In the genomic region with DNA sequence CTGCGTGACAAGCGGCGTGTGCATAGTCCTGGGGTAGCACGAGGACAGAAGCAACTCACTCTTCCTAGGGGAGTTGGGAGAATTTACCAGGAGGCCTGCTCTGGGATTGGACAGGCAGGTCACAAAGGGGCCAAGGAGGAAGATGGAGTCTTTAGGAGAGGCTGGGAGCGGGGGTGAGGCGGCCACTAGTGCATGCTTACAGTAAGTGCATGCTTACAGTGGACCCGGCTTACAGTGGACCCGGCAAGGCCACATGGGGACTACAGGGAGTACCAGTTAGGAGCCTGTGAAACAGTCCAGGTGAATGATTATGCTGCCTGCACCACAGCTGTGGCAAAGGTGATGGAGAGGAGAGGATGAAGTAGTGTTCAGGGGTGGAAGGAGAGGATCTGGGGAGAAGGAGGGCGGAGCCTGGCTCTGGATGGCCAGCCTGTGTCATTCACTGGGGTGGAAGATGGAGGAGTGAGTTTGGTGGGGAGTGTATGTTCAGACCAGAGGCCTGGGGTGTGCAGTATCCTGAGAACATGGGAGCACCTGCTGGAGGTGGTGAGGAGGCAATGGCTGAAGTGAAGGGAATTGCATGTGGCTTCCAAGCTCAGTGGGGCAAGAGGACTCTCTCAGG, we compare ENCODE assay signal across 15 cellular contexts.
A peak's percentile ranks its signal among the peaks of the same experiment; 100 is the strongest.
DNase-seq lines count a peak whose midpoint lies in the region; ATAC-seq, FAIRE-seq and TF ChIP-seq lines count a peak whose summit lies in the region.
"Had no signal": no experiment of that assay in that cellular context is flagged by ENCODE, and none has a peak within 500 bp of the region (broad histone marks: within the 10 kb centered on the region; RNA-seq: fewer than 3 reads in every experiment).

No MANE protein-coding gene starts in this region.

- no peak overlapping the region for H3K4me3 ChIP-seq in MG63
- H3K4me3 ChIP-seq: esophagus muscularis mucosa, SK-N-MC had no signal

- intact Hi-C loops in Calu3 (cut with micrococcal nuclease; ENCODE audit: unreplicated experiment), result no loop called here

- DNase-seq in Calu3 (peak; percentile 2), HTR-8/SVneo (ENCODE audit: insufficient read length, low spot score) (peak; percentile 10), mesenteric fat pad (ENCODE audit: low spot score) (peak; percentile 39), KG1 (lab: John Stamatoyannopoulos, UW) (no peak), MG63 (no peak), NCI-H446 (lab: John Stamatoyannopoulos, UW) (no peak)
- DNase-seq: activated CD4-positive, CD25-positive, alpha-beta regulatory T cell; caudate nucleus; kidney glomerular epithelial cell; nucleus accumbens had no signal

- H3K27ac Mint-ChIP-seq in Calu3 (ENCODE audit: unreplicated experiment), result no peak overlapping the region
- H3K27ac Mint-ChIP-seq in brain, result peak overlapping the region in 3 of 5 experiments; percentile 19 to 54 (median 41)
- H3K27ac Mint-ChIP-seq: stimulated activated naive CD8-positive, alpha-beta T cell treated with anti-CD3 and anti-CD28 coated beads, Interleukin-15, Interleukin-2, amounts not matched to agents 100 ng/mL and 50 ng/mL, for 24 hours had no signal

- no peaks in the 10 kb centered on the region; the same call in 1 of the 2 replicates for H3K36me3 ChIP-seq in MG63

- H3K9me3 Mint-ChIP-seq in Calu3 (ENCODE audit: low read depth, unreplicated experiment) (no peaks in the 10 kb centered on the region), brain (peaks cover 0 to 9% (median 7%) of the 10 kb centered on the region in 5 experiments)
- H3K9me3 Mint-ChIP-seq: stimulated activated naive CD8-positive, alpha-beta T cell treated with anti-CD3 and anti-CD28 coated beads, Interleukin-15, Interleukin-2, amounts not matched to agents 100 ng/mL and 50 ng/mL, for 24 hours had no signal

- no peak for ATAC-seq in GM19395 (IDR thresholded peaks at IDR 0.05; ENCODE audit: unreplicated experiment)

- BruUV-seq in Calu3 (replicated peaks; lab: Mats Ljungman, UMichigan), result no TSS peak

- no peaks in the 10 kb centered on the region for H3K36me3 Mint-ChIP-seq in Calu3 (ENCODE audit: insufficient read depth, unreplicated experiment)
- H3K36me3 Mint-ChIP-seq in brain, result peaks cover 23% of the 10 kb centered on the region

- H3K4me3 Mint-ChIP-seq in Calu3 (ENCODE audit: low read depth, unreplicated experiment) (no peak overlapping the region), brain (no peak overlapping the region)
- H3K4me3 Mint-ChIP-seq: stimulated activated naive CD8-positive, alpha-beta T cell treated with anti-CD3 and anti-CD28 coated beads, Interleukin-15, Interleukin-2, amounts not matched to agents 100 ng/mL and 50 ng/mL, for 24 hours had no signal

- H3K27me3 Mint-ChIP-seq in Calu3 (ENCODE audit: unreplicated experiment) (no peaks in the 10 kb centered on the region), brain (peaks cover 5% of the 10 kb centered on the region)
- H3K27me3 Mint-ChIP-seq: stimulated activated naive CD8-positive, alpha-beta T cell treated with anti-CD3 and anti-CD28 coated beads, Interleukin-15, Interleukin-2, amounts not matched to agents 100 ng/mL and 50 ng/mL, for 24 hours had no signal

- H3K27me3 ChIP-seq in MG63, result no peaks in the 10 kb centered on the region
- H3K27me3 ChIP-seq: esophagus muscularis mucosa had no signal

- H3K4me1 Mint-ChIP-seq in Calu3 (ENCODE audit: low read depth, unreplicated experiment), result no peaks in the 10 kb centered on the region
- peaks cover 65% of the 10 kb centered on the region for H3K4me1 Mint-ChIP-seq in brain

- no peak for FAIRE-seq in HTR-8/SVneo (lab: Jason Lieb, UNC)

- TF ChIP-seq CTCF in Calu3 (IDR thresholded peaks at IDR 0.05; ENCODE audit: unreplicated experiment) (no peak), brain (conservative IDR thresholded peaks at IDR 0.05) (peak in 1 of 2 experiments; percentile 30)

- CTCF ChIA-PET in Calu3 (lab: Charles Lee), result no interaction called here

- no peaks in the 10 kb centered on the region for H3K9me3 ChIP-seq in MG63
- H3K9me3 ChIP-seq: esophagus muscularis mucosa had no signal

Comparison
In these comparisons a context has a peak if more than half of its experiments do, and no peak if none do; other contexts are left out.
1. DNase-seq: peak in Calu3 (single experiment), HTR-8/SVneo (single experiment) and mesenteric fat pad (single experiment); none in KG1 (single experiment), MG63 (single experiment) and NCI-H446 (0 of 2).